Comparison of ENCODE assay signal across 14 cellular contexts in genomic region chr19:47417107-47417745, GRCh38. TPM values are rescaled to one million over a fixed set of nuclear protein-coding genes. Genes with fewer than 3 reads are reported as not detected.
DNase-seq lines count a peak whose midpoint lies in the region; ATAC-seq and TF ChIP-seq lines count a peak whose summit lies in the region.
"Had no signal": no experiment of that assay in that cellular context is flagged by ENCODE, and none has a peak within 500 bp of the region (broad histone marks: within the 10 kb centered on the region; RNA-seq: fewer than 3 reads in every experiment).

No MANE protein-coding gene starts in this region.

- H3K27ac Mint-ChIP-seq in HFFc6: no peak overlapping the region
- no peak overlapping the region for H3K27ac Mint-ChIP-seq in natural killer cell

- ATAC-seq in natural killer cell: no peak
- ATAC-seq in GM21423 (IDR thresholded peaks at IDR 0.05; ENCODE audit: unreplicated experiment): no peak
- ATAC-seq: psoas muscle had no signal

- no peak overlapping the region for H3K9ac ChIP-seq in fibroblast of lung (ENCODE audit: insufficient read depth, low read length)

- no peaks in the 10 kb centered on the region for H4K20me1 ChIP-seq in fibroblast of lung (ENCODE audit: control insufficient read depth, extremely low read depth, insufficient read depth, low read length)

- TF ChIP-seq CTCF in AG04450 (IDR thresholded peaks at IDR 0.05; ENCODE audit: low read depth, low read length) (no peak), HFFc6 (IDR thresholded peaks at IDR 0.05) (no peak), fibroblast of lung (conservative IDR thresholded peaks at IDR 0.05 in 1 of 2, IDR thresholded peaks at IDR 0.05 in 1 of 2; ENCODE audit: low read depth in 1 of 2, low read length in 2 of 2) (no peak), natural killer cell (IDR thresholded peaks at IDR 0.05) (no peak)

- intact Hi-C loops in natural killer cell (cut with micrococcal nuclease): no loop called here

- DNase-seq in AG04450 (ENCODE audit: low read depth, low spot score) (no peak), HFFc6 (no peak), fibroblast of lung (ENCODE audit: low read depth in 2 of 2) (no peak), natural killer cell (no peak), ACHN (no peak), COLO668 (lab: John Stamatoyannopoulos, UW; ENCODE audit: unreplicated experiment) (no peak)
- DNase-seq in stimulated activated CD4-positive, alpha-beta T cell treated with anti-CD3 and anti-CD28 coated beads, Interleukin-1b, Interleukin-23, amount 100 ng/mL, for 48 hours: no peak
- DNase-seq: activated CD4-positive, alpha-beta T cell treated with anti-CD3 and anti-CD28 coated beads for 48 hours; GF-D8; psoas muscle; stimulated activated CD4-positive, alpha-beta T cell treated with anti-CD3 and anti-CD28 coated beads, Interleukin-2, amount 100 ng/mL, for 48 hours; stimulated activated naive CD4-positive, alpha-beta T cell had no signal

- in situ Hi-C loops in ACHN (cut with HindIII; ENCODE audit: low pct_ligation_motif_present, low pct_unique_long_range_greater_than_20kb, low sequenced_read_pairs): no loop called here

- H3K4me3 Mint-ChIP-seq in HFFc6: peak overlapping the region; percentile 89
- H3K4me3 Mint-ChIP-seq in natural killer cell: peak overlapping the region; percentile 64

- peaks cover 4% of the 10 kb centered on the region for H3K36me3 ChIP-seq in fibroblast of lung (ENCODE audit: control insufficient read depth, insufficient read depth, low read length)

- H3K27me3 Mint-ChIP-seq in HFFc6 (ENCODE audit: insufficient read depth) (peaks cover 21% of the 10 kb centered on the region), natural killer cell (ENCODE audit: low read depth in 2 of 2) (peaks cover 57 to 69% of the 10 kb centered on the region in 2 donors)

- H3K4me1 ChIP-seq in fibroblast of lung (ENCODE audit: control insufficient read depth, extremely low read depth, insufficient read depth, low read length): peaks cover 5% of the 10 kb centered on the region
- H3K4me1 ChIP-seq: psoas muscle had no signal

- H3K27ac ChIP-seq in AG04450 (ENCODE audit: low read depth, low read length) (no peak overlapping the region), fibroblast of lung (ENCODE audit: insufficient read depth, low read length) (no peak overlapping the region)
- H3K27ac ChIP-seq: psoas muscle had no signal

- peak overlapping the region; percentile 71 for H3K4me3 ChIP-seq in AG04450 (ENCODE audit: low read depth, low read length)
- peak overlapping the region in 1 of 4 experiments; percentile 75 for H3K4me3 ChIP-seq in fibroblast of lung (replicated peaks in 1 of 4; ENCODE audit: control extremely low read depth in 1 of 4, insufficient read depth in 1 of 4, low read depth in 3 of 4, low read length in 4 of 4)
- H3K4me3 ChIP-seq: psoas muscle had no signal

- H3K9me3 Mint-ChIP-seq in HFFc6: no peaks in the 10 kb centered on the region
- no peaks in the 10 kb centered on the region for H3K9me3 Mint-ChIP-seq in natural killer cell

- H2AFZ ChIP-seq in fibroblast of lung (ENCODE audit: low read length): no peak overlapping the region

- POLR2A ChIA-PET in AG04450 (lab: Yijun Ruan, JAX): no interaction called here

- CTCF ChIA-PET in AG04450 (lab: Charles Lee): no interaction called here

- H3K4me2 ChIP-seq in fibroblast of lung (ENCODE audit: extremely low read depth, insufficient read depth, low read length): peak overlapping the region; percentile 87

- H3K36me3 Mint-ChIP-seq in HFFc6 (ENCODE audit: low read depth) (peaks cover 12% of the 10 kb centered on the region), natural killer cell (no peaks in the 10 kb centered on the region)

- no peaks in the 10 kb centered on the region for H3K79me2 ChIP-seq in fibroblast of lung (ENCODE audit: control insufficient read depth, insufficient read depth, low read length)

- H3K27me3 ChIP-seq in AG04450 (ENCODE audit: control insufficient read depth, insufficient read depth, low read length): peaks cover 28% of the 10 kb centered on the region
- peaks cover 33% of the 10 kb centered on the region for H3K27me3 ChIP-seq in fibroblast of lung (ENCODE audit: control insufficient read depth, insufficient read depth, low read length)

- H3K4me1 Mint-ChIP-seq in HFFc6 (ENCODE audit: low read depth) (peaks cover 35% of the 10 kb centered on the region), natural killer cell (peaks cover 9 to 49% of the 10 kb centered on the region in 2 donors)

- H3K9me3 ChIP-seq in AG04450 (ENCODE audit: control insufficient read depth, insufficient read depth, low read length): no peaks in the 10 kb centered on the region
- H3K9me3 ChIP-seq in fibroblast of lung (ENCODE audit: control insufficient read depth, insufficient read depth, low read depth, low read length): no peaks in the 10 kb centered on the region
- H3K9me3 ChIP-seq: psoas muscle had no signal

RNA-seq across cellular contexts. Expression of gene MEIS3, which starts 2.1 kb away (rescaled TPM):
- polyA plus RNA-seq in AG04450 (2011; rRNA removed): 21.6 and 27.2 TPM in 2 replicates
- 24.2 and 39.4 TPM in 2 replicates for polyA minus RNA-seq in AG04450 (2011; rRNA and poly(A)+ RNA removed)
- 10 to 100 TPM; 34.1 to 50.3 (median 46.3) TPM for total RNA-seq in HFFc6 (2021; fragmentation: NEBNext Ultra II Directional; extraction: Animal tissue kit (Norgen Biotek cat#: 25700))
- 40.3 and 57.8 TPM in 2 replicates for total RNA-seq in fibroblast of lung
- 18.5 and 30.5 TPM in 2 replicates for polyA plus RNA-seq in fibroblast of lung
- 34.9 and 65.1 TPM in 2 replicates for polyA plus RNA-seq in fibroblast of lung (2012)
- polyA minus RNA-seq in fibroblast of lung (ENCODE audit: low replicate concordance): 33.0 and 104 TPM in 2 replicates
- not detected for total RNA-seq in natural killer cell

RNA-seq across cellular contexts. Expression of gene SLC8A2, which starts 54.5 kb away (rescaled TPM):
- polyA plus RNA-seq in AG04450 (2011; rRNA removed): 0.05 TPM in 1 of 2 replicates, not detected in the other
- 0.52 TPM in 1 of 2 replicates, not detected in the other for polyA minus RNA-seq in AG04450 (2011; rRNA and poly(A)+ RNA removed)
- not detected for total RNA-seq in HFFc6 (2021; fragmentation: NEBNext Ultra II Directional; extraction: Animal tissue kit (Norgen Biotek cat#: 25700))
- total RNA-seq in fibroblast of lung: under 0.01 TPM in 1 of 2 replicates, not detected in the other
- polyA plus RNA-seq in fibroblast of lung: not detected in 2 replicates
- not detected in 2 replicates for polyA plus RNA-seq in fibroblast of lung (2012)
- polyA minus RNA-seq in fibroblast of lung (ENCODE audit: low replicate concordance): not detected in 2 replicates
- under 1 TPM in 1 of 3 donors, not detected in 2; 0.20 TPM for total RNA-seq in natural killer cell
- total RNA-seq: glomerular endothelial cell had no signal

Comparison
In these comparisons a context has a peak if more than half of its experiments do, and no peak if none do; other contexts are left out.
1. RNA of gene MEIS3, which starts 2.1 kb away (total RNA-seq): 40.3 to 57.8 TPM in fibroblast of lung and 34.1 to 50.3 TPM in HFFc6; not detected in natural killer cell; every median in the first group is over 10 times any median in the second.